Comparison of ENCODE assay signal across 1 cellular context in genomic region chr1:204505674-204506073, GRCh38.
TF ChIP-seq lines count a peak whose summit lies in the region.

No MANE protein-coding gene starts in this region.

TF ChIP-seq in HepG2, 621 proteins besides CTCF, POLR2A, EP300 and RAD21 (continued from another document):
- TF ChIP-seq MLX (CRISPR knock-in tag; IDR thresholded peaks at IDR 0.05) (no peak), ARID4A (CRISPR knock-in tag; IDR thresholded peaks at IDR 0.05; ENCODE audit: borderline replicate concordance) (no peak), EED (CRISPR knock-in tag; IDR thresholded peaks at IDR 0.05) (no peak), CBX2 (IDR thresholded peaks at IDR 0.05; ENCODE audit: low read depth, low read length) (no peak), CBX2 (CRISPR knock-in tag; IDR thresholded peaks at IDR 0.05; ENCODE audit: low read depth) (no peak), CAMTA2 (CRISPR knock-in tag; IDR thresholded peaks at IDR 0.05; ENCODE audit: borderline replicate concordance) (no peak), ZNF232 (CRISPR knock-in tag; IDR thresholded peaks at IDR 0.05; ENCODE audit: borderline replicate concordance) (no peak), ATF5 (CRISPR knock-in tag; IDR thresholded peaks at IDR 0.05; ENCODE audit: low read depth) (no peak)
